Comparison of ENCODE assay signal across 1 cellular context in the genomic region with DNA sequence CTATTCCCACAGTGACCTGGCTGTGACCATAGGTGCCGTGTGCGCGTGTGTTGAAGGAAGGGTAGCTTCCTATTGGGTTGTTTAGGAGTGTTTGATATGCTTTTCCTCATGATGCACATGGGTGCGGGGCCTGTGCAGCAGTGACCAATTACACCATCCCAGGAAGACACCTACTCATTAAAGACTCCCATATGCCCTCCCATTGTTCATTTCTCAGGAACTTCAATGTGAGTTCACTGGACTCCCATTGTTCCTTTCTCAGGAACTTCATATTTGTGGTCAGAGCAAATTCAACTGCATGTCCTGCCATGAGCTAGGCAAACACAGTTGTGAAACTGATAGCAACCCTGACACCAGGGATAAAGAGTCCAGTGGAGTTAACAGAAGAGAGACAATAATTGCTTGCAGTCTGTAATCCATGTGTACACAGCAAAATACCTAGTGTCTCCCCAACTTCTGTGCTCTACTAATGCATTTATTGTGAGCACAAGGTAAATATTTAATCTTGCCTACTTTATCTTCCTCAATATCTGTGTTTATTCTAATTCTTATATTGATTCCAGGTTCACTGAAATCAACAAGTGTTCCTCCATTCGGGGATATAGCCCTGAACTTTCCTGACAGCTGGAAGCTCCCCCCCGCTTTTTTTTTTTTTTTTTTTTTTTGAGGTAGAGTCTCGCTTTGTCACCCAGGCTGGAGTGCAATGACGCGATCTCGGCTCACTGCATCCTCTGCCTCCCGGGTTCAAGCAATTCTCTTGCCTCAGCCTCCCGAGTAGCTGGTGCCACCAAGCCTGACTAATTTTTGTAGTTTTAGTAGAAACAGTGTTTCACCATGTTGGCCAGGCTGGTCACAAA.
A peak's percentile ranks its signal among the peaks of the same experiment; 100 is the strongest.
TF ChIP-seq lines count a peak whose summit lies in the region.

No MANE protein-coding gene starts in this region.

TF ChIP-seq in HepG2, 621 proteins besides CTCF, POLR2A, EP300 and RAD21 (continued from another document and continues in another):
- no peak for TF ChIP-seq NCOA5 (CRISPR knock-in tag; IDR thresholded peaks at IDR 0.05)
- TF ChIP-seq, protein P1, sequence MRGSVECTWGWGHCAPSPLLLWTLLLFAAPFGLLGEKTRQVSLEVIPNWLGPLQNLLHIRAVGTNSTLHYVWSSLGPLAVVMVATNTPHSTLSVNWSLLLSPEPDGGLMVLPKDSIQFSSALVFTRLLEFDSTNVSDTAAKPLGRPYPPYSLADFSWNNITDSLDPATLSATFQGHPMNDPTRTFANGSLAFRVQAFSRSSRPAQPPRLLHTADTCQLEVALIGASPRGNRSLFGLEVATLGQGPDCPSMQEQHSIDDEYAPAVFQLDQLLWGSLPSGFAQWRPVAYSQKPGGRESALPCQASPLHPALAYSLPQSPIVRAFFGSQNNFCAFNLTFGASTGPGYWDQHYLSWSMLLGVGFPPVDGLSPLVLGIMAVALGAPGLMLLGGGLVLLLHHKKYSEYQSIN (CRISPR knock-in tag; IDR thresholded peaks at IDR 0.05; ENCODE audit: borderline replicate concordance): no peak
- no peak for TF ChIP-seq HES4 (CRISPR knock-in tag; IDR thresholded peaks at IDR 0.05; ENCODE audit: borderline replicate concordance)
- TF ChIP-seq ZNF501 (CRISPR knock-in tag; IDR thresholded peaks at IDR 0.05): no peak
- no peak for TF ChIP-seq NFRKB (IDR thresholded peaks at IDR 0.05)
- peak; percentile 63; the same call in 1 of the 2 replicates for TF ChIP-seq MTA1 (CRISPR knock-in tag; IDR thresholded peaks at IDR 0.05; ENCODE audit: borderline replicate concordance)
- peak; percentile 68; the same call in 1 of the 2 replicates for TF ChIP-seq MAX (IDR thresholded peaks at IDR 0.05)
- TF ChIP-seq ZNF672 (CRISPR knock-in tag; IDR thresholded peaks at IDR 0.05): no peak
- TF ChIP-seq ZNF180 (CRISPR knock-in tag; IDR thresholded peaks at IDR 0.05; ENCODE audit: borderline replicate concordance, low read depth): no peak
- no peak for TF ChIP-seq ZNF674 (CRISPR knock-in tag; IDR thresholded peaks at IDR 0.05; ENCODE audit: low read depth)
- no peak for TF ChIP-seq ZFYVE20 (CRISPR knock-in tag; IDR thresholded peaks at IDR 0.05; ENCODE audit: borderline replicate concordance, low read depth)
- no peak for TF ChIP-seq ZNF225 (CRISPR knock-in tag; IDR thresholded peaks at IDR 0.05)
- TF ChIP-seq, protein P2, sequence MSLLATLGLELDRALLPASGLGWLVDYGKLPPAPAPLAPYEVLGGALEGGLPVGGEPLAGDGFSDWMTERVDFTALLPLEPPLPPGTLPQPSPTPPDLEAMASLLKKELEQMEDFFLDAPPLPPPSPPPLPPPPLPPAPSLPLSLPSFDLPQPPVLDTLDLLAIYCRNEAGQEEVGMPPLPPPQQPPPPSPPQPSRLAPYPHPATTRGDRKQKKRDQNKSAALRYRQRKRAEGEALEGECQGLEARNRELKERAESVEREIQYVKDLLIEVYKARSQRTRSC (CRISPR knock-in tag; IDR thresholded peaks at IDR 0.05; ENCODE audit: low read depth): no peak
- no peak for TF ChIP-seq CREB1 (IDR thresholded peaks at IDR 0.05)
- TF ChIP-seq CREB1 (CRISPR knock-in tag; IDR thresholded peaks at IDR 0.05): peak; percentile 79
- peak; percentile 92 for TF ChIP-seq NKX3-1 (CRISPR knock-in tag; IDR thresholded peaks at IDR 0.05)
- TF ChIP-seq ZKSCAN5 (CRISPR knock-in tag; IDR thresholded peaks at IDR 0.05): 0 out of 2 replicates have a peak, but pooled peaks have one; percentile 22
- TF ChIP-seq GABPB1 (CRISPR knock-in tag; IDR thresholded peaks at IDR 0.05): no peak
- TF ChIP-seq ZNF570 (CRISPR knock-in tag; IDR thresholded peaks at IDR 0.05; ENCODE audit: borderline replicate concordance): no peak
- peak; percentile 79; the same call in 1 of the 2 replicates for TF ChIP-seq HBP1 (CRISPR knock-in tag; IDR thresholded peaks at IDR 0.05; ENCODE audit: low read depth)
- TF ChIP-seq ATF1 (CRISPR knock-in tag; IDR thresholded peaks at IDR 0.05): peak; percentile 71
- TF ChIP-seq RBFOX2 (IDR thresholded peaks at IDR 0.05; ENCODE audit: low read depth, low read length): no peak
- TF ChIP-seq FOXA3 (CRISPR knock-in tag; IDR thresholded peaks at IDR 0.05): peak; percentile 99
- peak; percentile 77 for TF ChIP-seq KAT8 (CRISPR knock-in tag; IDR thresholded peaks at IDR 0.05)
- TF ChIP-seq, protein P3, sequence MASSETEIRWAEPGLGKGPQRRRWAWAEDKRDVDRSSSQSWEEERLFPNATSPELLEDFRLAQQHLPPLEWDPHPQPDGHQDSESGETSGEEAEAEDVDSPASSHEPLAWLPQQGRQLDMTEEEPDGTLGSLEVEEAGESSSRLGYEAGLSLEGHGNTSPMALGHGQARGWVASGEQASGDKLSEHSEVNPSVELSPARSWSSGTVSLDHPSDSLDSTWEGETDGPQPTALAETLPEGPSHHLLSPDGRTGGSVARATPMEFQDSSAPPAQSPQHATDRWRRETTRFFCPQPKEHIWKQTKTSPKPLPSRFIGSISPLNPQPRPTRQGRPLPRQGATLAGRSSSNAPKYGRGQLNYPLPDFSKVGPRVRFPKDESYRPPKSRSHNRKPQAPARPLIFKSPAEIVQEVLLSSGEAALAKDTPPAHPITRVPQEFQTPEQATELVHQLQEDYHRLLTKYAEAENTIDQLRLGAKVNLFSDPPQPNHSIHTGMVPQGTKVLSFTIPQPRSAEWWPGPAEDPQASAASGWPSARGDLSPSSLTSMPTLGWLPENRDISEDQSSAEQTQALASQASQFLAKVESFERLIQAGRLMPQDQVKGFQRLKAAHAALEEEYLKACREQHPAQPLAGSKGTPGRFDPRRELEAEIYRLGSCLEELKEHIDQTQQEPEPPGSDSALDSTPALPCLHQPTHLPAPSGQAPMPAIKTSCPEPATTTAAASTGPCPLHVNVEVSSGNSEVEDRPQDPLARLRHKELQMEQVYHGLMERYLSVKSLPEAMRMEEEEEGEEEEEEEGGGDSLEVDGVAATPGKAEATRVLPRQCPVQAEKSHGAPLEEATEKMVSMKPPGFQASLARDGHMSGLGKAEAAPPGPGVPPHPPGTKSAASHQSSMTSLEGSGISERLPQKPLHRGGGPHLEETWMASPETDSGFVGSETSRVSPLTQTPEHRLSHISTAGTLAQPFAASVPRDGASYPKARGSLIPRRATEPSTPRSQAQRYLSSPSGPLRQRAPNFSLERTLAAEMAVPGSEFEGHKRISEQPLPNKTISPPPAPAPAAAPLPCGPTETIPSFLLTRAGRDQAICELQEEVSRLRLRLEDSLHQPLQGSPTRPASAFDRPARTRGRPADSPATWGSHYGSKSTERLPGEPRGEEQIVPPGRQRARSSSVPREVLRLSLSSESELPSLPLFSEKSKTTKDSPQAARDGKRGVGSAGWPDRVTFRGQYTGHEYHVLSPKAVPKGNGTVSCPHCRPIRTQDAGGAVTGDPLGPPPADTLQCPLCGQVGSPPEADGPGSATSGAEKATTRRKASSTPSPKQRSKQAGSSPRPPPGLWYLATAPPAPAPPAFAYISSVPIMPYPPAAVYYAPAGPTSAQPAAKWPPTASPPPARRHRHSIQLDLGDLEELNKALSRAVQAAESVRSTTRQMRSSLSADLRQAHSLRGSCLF (CRISPR knock-in tag; IDR thresholded peaks at IDR 0.05; ENCODE audit: borderline replicate concordance): no peak
- TF ChIP-seq, protein P4, sequence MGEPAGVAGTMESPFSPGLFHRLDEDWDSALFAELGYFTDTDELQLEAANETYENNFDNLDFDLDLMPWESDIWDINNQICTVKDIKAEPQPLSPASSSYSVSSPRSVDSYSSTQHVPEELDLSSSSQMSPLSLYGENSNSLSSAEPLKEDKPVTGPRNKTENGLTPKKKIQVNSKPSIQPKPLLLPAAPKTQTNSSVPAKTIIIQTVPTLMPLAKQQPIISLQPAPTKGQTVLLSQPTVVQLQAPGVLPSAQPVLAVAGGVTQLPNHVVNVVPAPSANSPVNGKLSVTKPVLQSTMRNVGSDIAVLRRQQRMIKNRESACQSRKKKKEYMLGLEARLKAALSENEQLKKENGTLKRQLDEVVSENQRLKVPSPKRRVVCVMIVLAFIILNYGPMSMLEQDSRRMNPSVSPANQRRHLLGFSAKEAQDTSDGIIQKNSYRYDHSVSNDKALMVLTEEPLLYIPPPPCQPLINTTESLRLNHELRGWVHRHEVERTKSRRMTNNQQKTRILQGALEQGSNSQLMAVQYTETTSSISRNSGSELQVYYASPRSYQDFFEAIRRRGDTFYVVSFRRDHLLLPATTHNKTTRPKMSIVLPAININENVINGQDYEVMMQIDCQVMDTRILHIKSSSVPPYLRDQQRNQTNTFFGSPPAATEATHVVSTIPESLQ (CRISPR knock-in tag; conservative IDR thresholded peaks at IDR 0.05): no peak
- TF ChIP-seq PLRG1 (conservative IDR thresholded peaks at IDR 0.05): no peak
- TF ChIP-seq ZFP90 (CRISPR knock-in tag; IDR thresholded peaks at IDR 0.05; ENCODE audit: borderline replicate concordance): no peak
- TF ChIP-seq THYN1 (CRISPR knock-in tag; IDR thresholded peaks at IDR 0.05; ENCODE audit: borderline replicate concordance, low read depth): no peak
- no peak for TF ChIP-seq ZNF660 (CRISPR knock-in tag; IDR thresholded peaks at IDR 0.05; ENCODE audit: borderline replicate concordance, low read depth)
- no peak for TF ChIP-seq ZNF543 (CRISPR knock-in tag; IDR thresholded peaks at IDR 0.05)
- TF ChIP-seq PHB2 (IDR thresholded peaks at IDR 0.05; ENCODE audit: partially characterized antibody): no peak
- TF ChIP-seq ELF4 (CRISPR knock-in tag; IDR thresholded peaks at IDR 0.05; ENCODE audit: borderline replicate concordance): no peak
- no peak for TF ChIP-seq ZNF557 (CRISPR knock-in tag; IDR thresholded peaks at IDR 0.05)
- TF ChIP-seq RNF219 (CRISPR knock-in tag; IDR thresholded peaks at IDR 0.05): no peak
- no peak for TF ChIP-seq ZFAT (CRISPR knock-in tag; conservative IDR thresholded peaks at IDR 0.05)
- TF ChIP-seq AGO1 (IDR thresholded peaks at IDR 0.05; ENCODE audit: low read depth, low read length, poor library complexity, severe bottlenecking): no peak
- peak; percentile 47; the same call in 1 of the 2 replicates for TF ChIP-seq BHLHE40 (IDR thresholded peaks at IDR 0.05; ENCODE audit: low read length)
- peak; percentile 66; the same call in 1 of the 2 replicates for TF ChIP-seq ZNF792 (CRISPR knock-in tag; IDR thresholded peaks at IDR 0.05)
- TF ChIP-seq, protein P5, sequence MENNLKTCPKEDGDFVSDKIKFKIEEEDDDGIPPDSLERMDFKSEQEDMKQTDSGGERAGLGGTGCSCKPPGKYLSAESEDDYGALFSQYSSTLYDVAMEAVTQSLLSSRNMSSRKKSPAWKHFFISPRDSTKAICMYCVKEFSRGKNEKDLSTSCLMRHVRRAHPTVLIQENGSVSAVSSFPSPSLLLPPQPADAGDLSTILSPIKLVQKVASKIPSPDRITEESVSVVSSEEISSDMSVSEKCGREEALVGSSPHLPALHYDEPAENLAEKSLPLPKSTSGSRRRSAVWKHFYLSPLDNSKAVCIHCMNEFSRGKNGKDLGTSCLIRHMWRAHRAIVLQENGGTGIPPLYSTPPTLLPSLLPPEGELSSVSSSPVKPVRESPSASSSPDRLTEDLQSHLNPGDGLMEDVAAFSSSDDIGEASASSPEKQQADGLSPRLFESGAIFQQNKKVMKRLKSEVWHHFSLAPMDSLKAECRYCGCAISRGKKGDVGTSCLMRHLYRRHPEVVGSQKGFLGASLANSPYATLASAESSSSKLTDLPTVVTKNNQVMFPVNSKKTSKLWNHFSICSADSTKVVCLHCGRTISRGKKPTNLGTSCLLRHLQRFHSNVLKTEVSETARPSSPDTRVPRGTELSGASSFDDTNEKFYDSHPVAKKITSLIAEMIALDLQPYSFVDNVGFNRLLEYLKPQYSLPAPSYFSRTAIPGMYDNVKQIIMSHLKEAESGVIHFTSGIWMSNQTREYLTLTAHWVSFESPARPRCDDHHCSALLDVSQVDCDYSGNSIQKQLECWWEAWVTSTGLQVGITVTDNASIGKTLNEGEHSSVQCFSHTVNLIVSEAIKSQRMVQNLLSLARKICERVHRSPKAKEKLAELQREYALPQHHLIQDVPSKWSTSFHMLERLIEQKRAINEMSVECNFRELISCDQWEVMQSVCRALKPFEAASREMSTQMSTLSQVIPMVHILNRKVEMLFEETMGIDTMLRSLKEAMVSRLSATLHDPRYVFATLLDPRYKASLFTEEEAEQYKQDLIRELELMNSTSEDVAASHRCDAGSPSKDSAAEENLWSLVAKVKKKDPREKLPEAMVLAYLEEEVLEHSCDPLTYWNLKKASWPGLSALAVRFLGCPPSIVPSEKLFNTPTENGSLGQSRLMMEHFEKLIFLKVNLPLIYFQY (CRISPR knock-in tag; IDR thresholded peaks at IDR 0.05; ENCODE audit: borderline replicate concordance): 0 out of 2 replicates have a peak, but pooled peaks have one; percentile 34
